Comparison of ENCODE assay signal across 1 cellular context in the genomic region with DNA sequence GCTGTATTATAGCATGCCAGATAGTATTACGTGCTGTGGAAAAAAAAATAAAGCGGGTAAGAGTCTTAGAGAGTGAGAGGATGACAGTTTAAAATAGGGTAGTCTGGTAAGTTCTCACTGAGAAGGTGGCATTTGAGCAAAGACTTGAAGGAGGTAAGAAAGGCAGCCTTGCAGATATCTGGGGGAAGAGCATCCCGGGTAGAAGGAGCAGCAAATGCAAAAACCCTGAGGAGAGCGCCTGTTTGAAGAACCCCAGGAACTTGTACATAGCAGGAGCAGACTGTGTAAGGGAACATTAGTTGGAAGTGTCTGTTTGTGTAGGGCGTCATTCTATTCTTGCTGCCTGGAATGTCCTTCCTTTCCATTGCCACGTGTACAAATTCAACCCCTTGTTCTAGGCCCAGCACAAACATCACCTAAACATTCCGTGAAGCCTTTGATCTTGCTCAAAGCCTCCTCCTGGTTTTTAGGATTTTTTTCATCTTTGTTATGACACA.
TF ChIP-seq lines count a peak whose summit lies in the region.

No MANE protein-coding gene starts in this region.

TF ChIP-seq in neural cell, 6 proteins besides CTCF, POLR2A, EP300 and RAD21 (continued from another document):
- TF ChIP-seq, protein P1, sequence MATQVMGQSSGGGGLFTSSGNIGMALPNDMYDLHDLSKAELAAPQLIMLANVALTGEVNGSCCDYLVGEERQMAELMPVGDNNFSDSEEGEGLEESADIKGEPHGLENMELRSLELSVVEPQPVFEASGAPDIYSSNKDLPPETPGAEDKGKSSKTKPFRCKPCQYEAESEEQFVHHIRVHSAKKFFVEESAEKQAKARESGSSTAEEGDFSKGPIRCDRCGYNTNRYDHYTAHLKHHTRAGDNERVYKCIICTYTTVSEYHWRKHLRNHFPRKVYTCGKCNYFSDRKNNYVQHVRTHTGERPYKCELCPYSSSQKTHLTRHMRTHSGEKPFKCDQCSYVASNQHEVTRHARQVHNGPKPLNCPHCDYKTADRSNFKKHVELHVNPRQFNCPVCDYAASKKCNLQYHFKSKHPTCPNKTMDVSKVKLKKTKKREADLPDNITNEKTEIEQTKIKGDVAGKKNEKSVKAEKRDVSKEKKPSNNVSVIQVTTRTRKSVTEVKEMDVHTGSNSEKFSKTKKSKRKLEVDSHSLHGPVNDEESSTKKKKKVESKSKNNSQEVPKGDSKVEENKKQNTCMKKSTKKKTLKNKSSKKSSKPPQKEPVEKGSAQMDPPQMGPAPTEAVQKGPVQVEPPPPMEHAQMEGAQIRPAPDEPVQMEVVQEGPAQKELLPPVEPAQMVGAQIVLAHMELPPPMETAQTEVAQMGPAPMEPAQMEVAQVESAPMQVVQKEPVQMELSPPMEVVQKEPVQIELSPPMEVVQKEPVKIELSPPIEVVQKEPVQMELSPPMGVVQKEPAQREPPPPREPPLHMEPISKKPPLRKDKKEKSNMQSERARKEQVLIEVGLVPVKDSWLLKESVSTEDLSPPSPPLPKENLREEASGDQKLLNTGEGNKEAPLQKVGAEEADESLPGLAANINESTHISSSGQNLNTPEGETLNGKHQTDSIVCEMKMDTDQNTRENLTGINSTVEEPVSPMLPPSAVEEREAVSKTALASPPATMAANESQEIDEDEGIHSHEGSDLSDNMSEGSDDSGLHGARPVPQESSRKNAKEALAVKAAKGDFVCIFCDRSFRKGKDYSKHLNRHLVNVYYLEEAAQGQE (IDR thresholded peaks at IDR 0.05; ENCODE audit: borderline replicate concordance) = no peak
- no peak for TF ChIP-seq TAF1 (IDR thresholded peaks at IDR 0.05; ENCODE audit: low read depth)
- no peak for TF ChIP-seq SMC3 (conservative IDR thresholded peaks at IDR 0.05; ENCODE audit: poor library complexity)
